In the genomic region with DNA sequence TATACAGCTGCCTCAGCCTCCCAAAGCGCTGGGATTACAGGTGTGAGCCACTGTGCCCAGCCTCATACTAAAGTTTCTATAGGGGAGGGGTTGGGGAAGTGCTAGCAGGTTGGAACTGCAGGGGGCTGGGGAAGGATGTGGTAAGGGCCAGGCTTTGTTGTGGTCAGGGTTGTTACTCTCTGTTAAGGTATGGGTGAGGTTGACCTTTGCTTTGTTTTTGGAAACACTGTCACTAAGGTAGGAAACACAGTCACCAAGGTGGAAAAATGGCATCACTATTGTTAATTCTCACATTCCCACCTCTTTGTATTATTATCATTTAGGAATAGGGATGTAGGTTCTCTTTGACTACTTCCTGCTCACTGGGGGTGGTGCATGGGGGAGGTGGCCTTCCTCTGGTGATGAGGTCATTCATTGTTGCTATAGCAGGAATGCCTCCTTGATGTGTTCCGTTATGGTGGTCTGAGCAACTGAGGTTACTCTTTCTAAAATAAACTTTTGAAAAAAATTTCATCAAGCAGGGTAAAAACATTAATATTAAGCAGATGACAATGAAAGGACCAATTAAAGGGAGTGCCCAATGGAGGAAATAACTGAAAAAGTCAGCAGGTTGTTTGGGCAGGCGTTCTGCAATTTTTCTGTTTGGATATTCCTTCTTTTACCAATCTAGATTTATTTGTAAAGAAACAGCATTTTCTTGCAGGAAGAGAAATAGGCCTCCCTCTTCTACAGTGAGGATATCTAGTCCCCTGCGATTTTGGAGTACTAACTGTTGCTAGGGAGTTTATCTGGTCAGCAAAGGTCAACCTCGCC, we compare ENCODE assay signal across 9 cellular contexts.
DNase-seq lines count a peak whose midpoint lies in the region; ATAC-seq and TF ChIP-seq lines count a peak whose summit lies in the region.
"Had no signal": no experiment of that assay in that cellular context is flagged by ENCODE, and none has a peak within 500 bp of the region (broad histone marks: within the 10 kb centered on the region; RNA-seq: fewer than 3 reads in every experiment).

No MANE protein-coding gene starts in this region.

- intact Hi-C loops in activated CD4-positive, alpha-beta T cell treated with anti-CD3 and anti-CD28 coated beads for 36 hours (cut with DNase I, micrococcal nuclease) = loop anchor here in 1 of 2 experiments (1.0 kb wide), 2 partner anchors 23 to 29 kb away; no protein-coding TSS in a partner anchor

- no peak overlapping the region for H3K4me3 Mint-ChIP-seq in activated CD4-positive, alpha-beta T cell treated with anti-CD3 and anti-CD28 coated beads for 36 hours

- H3K9me3 Mint-ChIP-seq in activated CD4-positive, alpha-beta T cell treated with anti-CD3 and anti-CD28 coated beads for 36 hours (ENCODE audit: low read depth) = peaks cover 10% of the 10 kb centered on the region

- DNase-seq in activated CD4-positive, alpha-beta T cell treated with anti-CD3 and anti-CD28 coated beads for 36 hours = peak; percentile 85
- DNase-seq in activated CD4-positive, alpha-beta T cell treated with anti-CD3 and anti-CD28 coated beads for 1 hour = no peak
- DNase-seq in HT1080 (ENCODE audit: low read depth) (peak; percentile 67), nucleus accumbens (lab: John Stamatoyannopoulos, UW) (no peak), GM13977 (ENCODE audit: low spot score) (no peak)
- DNase-seq in activated T-helper 9 cell treated with anti-CD3 and anti-CD28 coated beads, Interleukin-2, amount 50 U/mL, for 16 hours (ENCODE audit: low read depth) = peak; percentile 2
- DNase-seq in stimulated activated CD8-positive, alpha-beta memory T cell treated with anti-CD3 and anti-CD28 coated beads, Interleukin-4, amount 100 ng/mL, for 24 hours (ENCODE audit: low read depth) = peak; percentile 31
- DNase-seq: SHP77 had no signal

- no peak for TF ChIP-seq CTCF in GM13977 (IDR thresholded peaks at IDR 0.05; ENCODE audit: extremely low read depth, insufficient read depth, missing control alignments)

- H3K27ac Mint-ChIP-seq in activated CD4-positive, alpha-beta T cell treated with anti-CD3 and anti-CD28 coated beads for 36 hours = no peak overlapping the region

- POLR2A ChIA-PET in activated CD4-positive, alpha-beta T cell treated with anti-CD3 and anti-CD28 coated beads for 36 hours (lab: Charles Lee) = no interaction called here

- H3K27me3 Mint-ChIP-seq in activated CD4-positive, alpha-beta T cell treated with anti-CD3 and anti-CD28 coated beads for 36 hours = peaks cover 21% of the 10 kb centered on the region

- H3K36me3 Mint-ChIP-seq in activated CD4-positive, alpha-beta T cell treated with anti-CD3 and anti-CD28 coated beads for 36 hours (ENCODE audit: low read depth) = peaks cover 1% of the 10 kb centered on the region

- CTCF ChIA-PET in activated CD4-positive, alpha-beta T cell treated with anti-CD3 and anti-CD28 coated beads for 36 hours (lab: Charles Lee) = no interaction called here

- in situ Hi-C loops in GM13977 (cut with MboI; ENCODE audit: low pct_unique_long_range_greater_than_20kb, low sequenced_read_pairs, unreplicated experiment) = no loop called here

- peak; percentile 96 for ATAC-seq in activated CD4-positive, alpha-beta T cell treated with anti-CD3 and anti-CD28 coated beads for 36 hours
- ATAC-seq in HG02763 (IDR thresholded peaks at IDR 0.05; ENCODE audit: unreplicated experiment) = no peak

- peaks cover 19% of the 10 kb centered on the region for H3K4me1 Mint-ChIP-seq in activated CD4-positive, alpha-beta T cell treated with anti-CD3 and anti-CD28 coated beads for 36 hours

Comparison
In these comparisons a context has a peak if more than half of its experiments do, and no peak if none do; other contexts are left out.
1. DNase-seq: peak in activated CD4-positive, alpha-beta T cell treated with anti-CD3 and anti-CD28 coated beads for 36 hours (single experiment), HT1080 (single experiment), activated T-helper 9 cell treated with anti-CD3 and anti-CD28 coated beads, Interleukin-2, amount 50 U/mL, for 16 hours (single experiment) and stimulated activated CD8-positive, alpha-beta memory T cell treated with anti-CD3 and anti-CD28 coated beads, Interleukin-4, amount 100 ng/mL, for 24 hours (single experiment); none in activated CD4-positive, alpha-beta T cell treated with anti-CD3 and anti-CD28 coated beads for 1 hour (single experiment), nucleus accumbens (0 of 56) and GM13977 (single experiment).